Comparison of ENCODE assay signal across 11 cellular contexts in genomic region chr2:226483745-226484619, GRCh38.
A peak's percentile ranks its signal among the peaks of the same experiment; 100 is the strongest.
DNase-seq lines count a peak whose midpoint lies in the region; ATAC-seq, FAIRE-seq and TF ChIP-seq lines count a peak whose summit lies in the region.
"Had no signal": no experiment of that assay in that cellular context is flagged by ENCODE, and none has a peak within 500 bp of the region (broad histone marks: within the 10 kb centered on the region; RNA-seq: fewer than 3 reads in every experiment).

No MANE protein-coding gene starts in this region.

- no peaks in the 10 kb centered on the region for H3K36me3 Mint-ChIP-seq in CD4-positive, alpha-beta T cell (ENCODE audit: low read depth)

- H4K20me1 ChIP-seq in H1 (replicated peaks in 1 of 2; ENCODE audit: control insufficient read depth in 1 of 2, insufficient read depth in 2 of 2, low read length in 2 of 2): no peaks in the 10 kb centered on the region

- peak overlapping the region; percentile 20 for H4K5ac ChIP-seq in H1 (ENCODE audit: insufficient read length, low read depth, low read length)

- CTCF ChIA-PET in H1 (lab: Charles Lee; ENCODE audit: partially characterized antibody): interaction anchor here (0.6 to 1.0 kb wide), 2 partner anchors 444 to 552 kb away, joined by 3 read pairs; no protein-coding TSS in a partner anchor
- CTCF ChIA-PET in CD4-positive, alpha-beta T cell (lab: Charles Lee): no interaction called here

- H3K9me3 ChIP-seq in H1 (ENCODE audit: insufficient read depth in 2 of 2, low read depth in 1 of 2, low read length in 1 of 2): no peaks in the 10 kb centered on the region
- H3K9me3 ChIP-seq in CD4-positive, alpha-beta T cell (ENCODE audit: control insufficient read depth, low read length): no peaks in the 10 kb centered on the region
- H3K9me3 ChIP-seq in prostate gland: no peaks in the 10 kb centered on the region

- POLR2A ChIA-PET in H1 (lab: Charles Lee; ENCODE audit: partially characterized antibody): interaction anchor here (0.6 to 1.4 kb wide), 2 partner anchors 121 to 305 kb away, joined by 3 to 4 read pairs; no protein-coding TSS in a partner anchor
- POLR2A ChIA-PET in CD4-positive, alpha-beta T cell (lab: Charles Lee): no interaction called here

- H3K4ac ChIP-seq in H1 (replicated peaks; ENCODE audit: insufficient read length, low read depth, low read length): no peak overlapping the region

- no peaks in the 10 kb centered on the region for H3K4me1 Mint-ChIP-seq in CD4-positive, alpha-beta T cell (ENCODE audit: low read depth)

- intact Hi-C loops in CD4-positive, alpha-beta T cell (cut with DNase I, micrococcal nuclease): no loop called here
- intact Hi-C loops in prostate gland (cut with DNase I): no loop called here

- H2BK20ac ChIP-seq in H1 (ENCODE audit: low read length): peak overlapping the region; percentile 15; the same call in 1 of the 2 replicates

- in situ Hi-C loops in Caki2 (cut with HindIII; ENCODE audit: low pct_unique_long_range_greater_than_20kb, low sequenced_read_pairs): no loop called here

- H3K18ac ChIP-seq in H1 (ENCODE audit: extremely low read depth, low read length): peak overlapping the region; percentile 48; the same call in 1 of the 2 replicates

- no peak overlapping the region for H3K27ac Mint-ChIP-seq in CD4-positive, alpha-beta T cell

- WGBS in H1 (ENCODE audit: extremely low coverage in 1 of 2, insufficient coverage in 1 of 2, insufficient read length in 1 of 2, insufficient replicate concordance in 2 of 2, low coverage in 1 of 2, low lambda C conversion rate in 2 of 2, missing lambda C conversion rate in 1 of 2), 2 experiments: 21% methylated on average over 6 of the region's 6 CpGs; no CpG with 5 or more reads in 1 of the 2 experiments
- WGBS in prostate gland: 47% methylated on average over 6 of the region's 6 CpGs

- H3K4me3 ChIP-seq in H1 (ENCODE audit: extremely low read depth in 1 of 4, insufficient read depth in 2 of 4, low read depth in 3 of 4, low read length in 4 of 4) (peak overlapping the region in 3 of 4 experiments; percentile 4 to 12 (median 4); a peak in 3 of 8 replicates), prostate gland (no peak overlapping the region)
- H3K4me3 ChIP-seq: GM12878 had no signal

- H3K14ac ChIP-seq in H1 (ENCODE audit: insufficient read length): no peak overlapping the region

- no peak for TF ChIP-seq POLR2A in H1 (IDR thresholded peaks at IDR 0.05; ENCODE audit: control extremely low read depth in 1 of 2, low read depth in 2 of 2, low read length in 2 of 2)
- TF ChIP-seq POLR2A in prostate gland (IDR thresholded peaks at IDR 0.05): no peak

- H3K79me2 ChIP-seq in H1 (ENCODE audit: control insufficient read depth in 1 of 2, insufficient read depth in 2 of 2, low read length in 2 of 2): no peaks in the 10 kb centered on the region

- H3K4me1 ChIP-seq in H1 (replicated peaks in 1 of 4; ENCODE audit: control insufficient read depth in 3 of 4, insufficient read depth in 4 of 4, low read length in 3 of 4): peaks cover 5 to 9% (median 5%) of the 10 kb centered on the region in 4 experiments; a peak in 4 of 7 replicates
- H3K4me1 ChIP-seq in prostate gland (replicated peaks): no peaks in the 10 kb centered on the region

- no peak; a peak in 1 of 4 replicates for TF ChIP-seq RAD21 in H1 (IDR thresholded peaks at IDR 0.05 in 1 of 2, conservative IDR thresholded peaks at IDR 0.05 in 1 of 2; ENCODE audit: low read depth in 2 of 2, low read length in 2 of 2)

- H2BK12ac ChIP-seq in H1 (ENCODE audit: low read depth, low read length): peak overlapping the region; percentile 99; the same call in 1 of the 2 replicates

- peaks cover 19% of the 10 kb centered on the region for H3K27me3 Mint-ChIP-seq in CD4-positive, alpha-beta T cell

- no peak for TF ChIP-seq EP300 in H1 (IDR thresholded peaks at IDR 0.05; ENCODE audit: borderline replicate concordance in 1 of 2, low read depth in 2 of 2, low read length in 2 of 2)

- H4K8ac ChIP-seq in H1 (ENCODE audit: extremely low read depth, insufficient read depth, low read length): no peak overlapping the region

- no peak overlapping the region for H2BK15ac ChIP-seq in H1 (ENCODE audit: low read length)

- no peaks in the 10 kb centered on the region for H3K9me3 Mint-ChIP-seq in CD4-positive, alpha-beta T cell

- peak overlapping the region; percentile 90; the same call in 1 of the 2 replicates for H2BK5ac ChIP-seq in H1 (ENCODE audit: low read depth, low read length)

- H3K27me3 ChIP-seq in H1 (replicated peaks in 1 of 4; ENCODE audit: control insufficient read depth in 3 of 4, extremely low read depth in 1 of 4, insufficient read depth in 3 of 4, low read length in 3 of 4): no peaks in the 10 kb centered on the region
- peaks cover 4% of the 10 kb centered on the region for H3K27me3 ChIP-seq in CD4-positive, alpha-beta T cell (ENCODE audit: control insufficient read depth, insufficient read depth, low read length)
- no peaks in the 10 kb centered on the region for H3K27me3 ChIP-seq in prostate gland (replicated peaks; ENCODE audit: insufficient read depth)

- no peak overlapping the region; the same call in 1 of the 2 replicates for H2AFZ ChIP-seq in H1 (ENCODE audit: low read length)

- no peak overlapping the region for H2AK5ac ChIP-seq in H1 (ENCODE audit: low read depth, low read length)

- no peaks in the 10 kb centered on the region for H3K79me1 ChIP-seq in H1 (ENCODE audit: low read depth, low read length)

- H4K91ac ChIP-seq in H1 (replicated peaks; ENCODE audit: insufficient read length, low read length): peak overlapping the region; percentile 67

- H2BK120ac ChIP-seq in H1 (replicated peaks; ENCODE audit: low read depth, low read length): peak overlapping the region; percentile 60

- H3K27ac ChIP-seq in H1 (ENCODE audit: low read depth, low read length) (peak overlapping the region; percentile 62), prostate gland (no peak overlapping the region)
- no peak overlapping the region for H3K27ac ChIP-seq in CD4-positive, alpha-beta T cell (ENCODE audit: low read depth, low read length)

- FAIRE-seq in H1 (lab: Jason Lieb, UNC): peak; percentile 75
- FAIRE-seq: GM12878 had no signal

- H3K4me3 Mint-ChIP-seq in CD4-positive, alpha-beta T cell: no peak overlapping the region

- H3K23ac ChIP-seq in H1 (ENCODE audit: insufficient read length): no peak overlapping the region

- TF ChIP-seq CTCF in H1 (IDR thresholded peaks at IDR 0.05; ENCODE audit: control extremely low read depth in 1 of 3, insufficient read depth in 1 of 3, low read depth in 1 of 3, low read length in 3 of 3): no peak
- no peak for TF ChIP-seq CTCF in CD4-positive, alpha-beta T cell (IDR thresholded peaks at IDR 0.05)
- TF ChIP-seq CTCF in prostate gland (IDR thresholded peaks at IDR 0.05): no peak

- no peak overlapping the region for H3K56ac ChIP-seq in H1 (replicated peaks; ENCODE audit: insufficient read length, low read depth, low read length)

- no peaks in the 10 kb centered on the region for H3K36me3 ChIP-seq in H1 (ENCODE audit: control insufficient read depth in 2 of 4, insufficient read depth in 4 of 4, low read length in 3 of 4)
- H3K36me3 ChIP-seq in prostate gland: no peaks in the 10 kb centered on the region

- no peaks in the 10 kb centered on the region for H3K23me2 ChIP-seq in H1 (ENCODE audit: low read depth, low read length)

- ATAC-seq in GM21576 (IDR thresholded peaks at IDR 0.05; ENCODE audit: unreplicated experiment): no peak
- ATAC-seq in CD4-positive, alpha-beta T cell (ENCODE audit: poor library complexity): no peak
- ATAC-seq: GM12878 had no signal

- no peak overlapping the region for H3K9ac ChIP-seq in H1 (replicated peaks in 1 of 4; ENCODE audit: extremely low read depth in 1 of 4, low read depth in 3 of 4, low read length in 3 of 4)

- H3K4me2 ChIP-seq in H1 (ENCODE audit: insufficient read depth in 1 of 2, low read depth in 2 of 2, low read length in 2 of 2): peak overlapping the region; percentile 31 to 48

- DNase-seq in Caki2 (ENCODE audit: low read depth) (peak; percentile 30), LHCN-M2 (ENCODE audit: low read depth) (peak; percentile 44), H1 (ENCODE audit: low read depth in 1 of 2, low spot score in 2 of 2) (peak in 1 of 2 experiments; percentile 51), myocyte (ENCODE audit: low read depth) (peak; percentile 37), DMS114 treated with DMSO at 0.1 percent for 48 hours (lab: John Stamatoyannopoulos, UW; ENCODE audit: unreplicated experiment) (no peak), prostate gland (ENCODE audit: low spot score) (no peak)
- no peak for DNase-seq in CD4-positive, alpha-beta T cell
- DNase-seq: activated CD8-positive, alpha-beta memory T cell treated with anti-CD3 and anti-CD28 coated beads for 24 hours; T-helper 2 cell had no signal

TF ChIP-seq in H1, 55 proteins besides CTCF, POLR2A, EP300 and RAD21 (continues in another document):
- TF ChIP-seq FOSL1 (IDR thresholded peaks at IDR 0.05; ENCODE audit: insufficient read depth, low read depth, low read length): no peak
- no peak for TF ChIP-seq CEBPB (IDR thresholded peaks at IDR 0.05; ENCODE audit: low read depth, low read length)
- TF ChIP-seq ZNF274 (IDR thresholded peaks at IDR 0.05; ENCODE audit: borderline replicate concordance, extremely low read depth, low read length): no peak
- TF ChIP-seq GTF2F1 (IDR thresholded peaks at IDR 0.05; ENCODE audit: borderline replicate concordance, low read depth, low read length): no peak
- TF ChIP-seq SIX5 (IDR thresholded peaks at IDR 0.05; ENCODE audit: low read depth, low read length): no peak
- TF ChIP-seq BCL11A (IDR thresholded peaks at IDR 0.05; ENCODE audit: low read depth in 2 of 2, low read length in 2 of 2): peak in 1 of 2 experiments; percentile 52
- TF ChIP-seq EGR1 (IDR thresholded peaks at IDR 0.05; ENCODE audit: borderline replicate concordance, low read depth, low read length): no peak
- no peak for TF ChIP-seq SP4 (IDR thresholded peaks at IDR 0.05; ENCODE audit: low read length)
- peak; percentile 48 for TF ChIP-seq RBBP5 (IDR thresholded peaks at IDR 0.05; ENCODE audit: borderline replicate concordance, low read depth, low read length)
- no peak for TF ChIP-seq GABPA (IDR thresholded peaks at IDR 0.05; ENCODE audit: borderline replicate concordance, insufficient read depth, low read length)
- TF ChIP-seq KDM1A (IDR thresholded peaks at IDR 0.05; ENCODE audit: borderline replicate concordance, low read length): no peak
- TF ChIP-seq PHF8 (conservative IDR thresholded peaks at IDR 0.05; ENCODE audit: low read depth, low read length): no peak
- peak; percentile 96 for TF ChIP-seq ASH2L (IDR thresholded peaks at IDR 0.05; ENCODE audit: low read length)
- no peak for TF ChIP-seq JUN (IDR thresholded peaks at IDR 0.05; ENCODE audit: low read depth, low read length)
- no peak for TF ChIP-seq SUZ12 (IDR thresholded peaks at IDR 0.05; ENCODE audit: low read length)

Comparison
In these comparisons a context has a peak if more than half of its experiments do, and no peak if none do; other contexts are left out.
1. DNase-seq: peak in Caki2 (single experiment), LHCN-M2 (single experiment) and myocyte (single experiment); none in CD4-positive, alpha-beta T cell (0 of 10), DMS114 treated with DMSO at 0.1 percent for 48 hours (single experiment) and prostate gland (single experiment).
2. H3K4me3 ChIP-seq: peak in H1 (3 of 4); none in prostate gland (0 of 2).